ENCODE assay signal across 8 cellular contexts in the genomic region with DNA sequence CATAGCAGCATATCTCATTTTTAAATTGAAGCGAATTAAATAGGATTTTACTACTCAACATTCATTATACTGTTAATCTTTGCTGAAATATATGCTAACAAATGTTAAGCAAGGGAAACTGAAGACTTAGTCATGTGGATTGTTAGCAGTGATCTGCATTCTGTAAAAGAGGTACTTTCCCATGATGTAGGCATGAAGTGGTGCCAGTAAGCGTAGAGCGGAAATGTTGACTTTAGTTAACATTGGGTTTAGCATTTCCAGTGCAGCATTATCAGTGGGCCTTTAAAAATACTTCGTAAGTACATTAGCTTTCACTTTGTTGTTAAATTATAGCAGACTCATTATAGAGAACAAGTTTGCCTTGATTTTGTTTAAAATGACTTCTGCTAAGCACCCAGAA.
A peak's percentile ranks its signal among the peaks of the same experiment; 100 is the strongest.
DNase-seq lines count a peak whose midpoint lies in the region; ATAC-seq and TF ChIP-seq lines count a peak whose summit lies in the region.

No MANE protein-coding gene starts in this region.

- ATAC-seq in HG03097 (IDR thresholded peaks at IDR 0.05; ENCODE audit: low FRiP score, unreplicated experiment), result peak; percentile 52

- H3K4me1 Mint-ChIP-seq in nephron, result peaks cover 5% of the 10 kb centered on the region

- peak; percentile 75 for DNase-seq in activated effector memory CD4-positive, alpha-beta T cell treated with anti-CD3 and anti-CD28 coated beads, Interleukin-2, amount 50 U/mL, for 16 hours
- DNase-seq in activated effector memory CD4-positive, alpha-beta T cell treated with Interleukin-2 at 50 U/mL for 16 hours, result no peak
- DNase-seq in amniotic epithelial cell (ENCODE audit: low read depth) (peak; percentile 13), NCI-H187 treated with DMSO at 0.1 percent for 48 hours (lab: John Stamatoyannopoulos, UW) (no peak), NCI-H1092 (lab: John Stamatoyannopoulos, UW) (no peak), NCI-H2227 (lab: John Stamatoyannopoulos, UW; ENCODE audit: unreplicated experiment) (no peak)

- TF ChIP-seq CTCF in nephron (IDR thresholded peaks at IDR 0.05; ENCODE audit: unreplicated experiment in 3 of 3), result no peak

- H3K9me3 Mint-ChIP-seq in nephron, result peaks cover 3% of the 10 kb centered on the region

- H3K36me3 Mint-ChIP-seq in nephron (ENCODE audit: low read depth), result peaks cover 76% of the 10 kb centered on the region

- H3K27me3 Mint-ChIP-seq in nephron (ENCODE audit: low read depth), result no peaks in the 10 kb centered on the region

- H3K27ac Mint-ChIP-seq in nephron, result peak overlapping the region; percentile 73 to 86 (median 84)

- no peak overlapping the region for H3K4me3 Mint-ChIP-seq in nephron

Comparison
In these comparisons a context has a peak if more than half of its experiments do, and no peak if none do; other contexts are left out.
1. DNase-seq: peak in activated effector memory CD4-positive, alpha-beta T cell treated with anti-CD3 and anti-CD28 coated beads, Interleukin-2, amount 50 U/mL, for 16 hours (single experiment) and amniotic epithelial cell (single experiment); none in activated effector memory CD4-positive, alpha-beta T cell treated with Interleukin-2 at 50 U/mL for 16 hours (single experiment), NCI-H187 treated with DMSO at 0.1 percent for 48 hours (single experiment), NCI-H1092 (single experiment) and NCI-H2227 (single experiment).